ENCODE assay signal across 9 cellular contexts in the genomic region with DNA sequence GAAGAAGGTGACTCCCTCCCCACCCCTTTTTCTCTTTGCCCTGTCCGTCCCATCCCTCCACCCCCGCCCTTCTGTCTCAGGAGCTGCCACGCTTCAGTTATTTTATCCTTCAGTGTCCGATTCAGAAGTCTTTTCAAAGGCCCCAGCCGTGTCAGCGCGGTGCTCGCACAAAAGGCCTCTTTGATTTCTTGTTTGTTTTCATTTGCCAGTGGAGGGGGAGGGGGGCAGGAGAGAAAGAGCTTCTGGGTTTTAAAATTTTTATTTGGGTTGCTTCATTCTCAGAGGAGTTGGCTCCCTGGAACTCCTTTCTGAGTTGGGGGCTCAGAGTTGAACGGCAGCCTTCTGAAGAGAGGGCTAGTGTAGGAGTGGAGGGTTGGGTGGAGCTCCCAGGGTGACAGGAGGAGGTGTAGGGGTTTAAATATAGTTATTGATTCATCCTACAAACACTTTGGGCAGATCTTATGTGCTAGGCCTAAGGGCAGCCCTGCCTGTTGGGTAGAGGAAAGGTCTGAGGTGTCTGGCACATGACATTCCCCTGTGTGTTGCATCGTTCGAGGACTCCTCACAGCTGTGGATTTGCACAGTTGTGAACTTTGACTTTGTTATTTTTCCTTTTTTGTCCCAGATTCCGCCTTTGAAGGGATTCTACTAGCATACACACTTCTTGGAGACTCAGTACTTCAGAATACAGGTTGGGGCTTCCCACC. TPM values are rescaled to one million over a fixed set of nuclear protein-coding genes. Genes with fewer than 3 reads are reported as not detected.
A peak's percentile ranks its signal among the peaks of the same experiment; 100 is the strongest.
DNase-seq lines count a peak whose midpoint lies in the region; ATAC-seq, FAIRE-seq and TF ChIP-seq lines count a peak whose summit lies in the region.
"Had no signal": no experiment of that assay in that cellular context is flagged by ENCODE, and none has a peak within 500 bp of the region (broad histone marks: within the 10 kb centered on the region; RNA-seq: fewer than 3 reads in every experiment).

No MANE protein-coding gene starts in this region.

- intact Hi-C loops in kidney (cut with DNase I) = no loop called here

- H2AFZ ChIP-seq in ACC112 (ENCODE audit: low read length, unreplicated experiment) = no peak overlapping the region

- DNase-seq in NCI-H2107 treated with DMSO at 0.1 percent for 48 hours (lab: John Stamatoyannopoulos, UW; ENCODE audit: unreplicated experiment) (peak; percentile 59), SHP77 treated with DMSO at 0.1 percent for 48 hours (lab: John Stamatoyannopoulos, UW) (no peak), kidney (no peak)
- DNase-seq: BE2C had no signal

- no peak for TF ChIP-seq CTCF in kidney (IDR thresholded peaks at IDR 0.05; ENCODE audit: borderline replicate concordance, extremely low read depth, insufficient read depth)

- H3K36me3 ChIP-seq in ACC112 (ENCODE audit: insufficient read depth, low read length) (0 out of 2 replicates have a peak, but pooled peaks cover 2% of the 10 kb centered on the region), mucosa of stomach (ENCODE audit: control insufficient read depth, insufficient read depth, low read length) (no peaks in the 10 kb centered on the region), kidney (ENCODE audit: control insufficient read depth in 1 of 2, insufficient read depth in 2 of 2, low read length in 2 of 2) (peaks cover 0 to 2% of the 10 kb centered on the region in 2 donors)

- H3K27me3 ChIP-seq in ACC112 (ENCODE audit: insufficient read depth, low read length) (no peaks in the 10 kb centered on the region), mucosa of stomach (ENCODE audit: control insufficient read depth, insufficient read depth, low read length) (no peaks in the 10 kb centered on the region)
- H3K27me3 ChIP-seq: BE2C had no signal

- H3K4me3 ChIP-seq in ACC112 (ENCODE audit: low read depth, low read length) = no peak overlapping the region
- H3K4me3 ChIP-seq in mucosa of stomach (ENCODE audit: low read length) = no peak overlapping the region
- H3K4me3 ChIP-seq in kidney (ENCODE audit: low read length in 2 of 2) = no peak overlapping the region

- no peaks in the 10 kb centered on the region for H3K9me3 ChIP-seq in mucosa of stomach (ENCODE audit: control insufficient read depth, low read length)
- H3K9me3 ChIP-seq in kidney (ENCODE audit: control insufficient read depth in 1 of 2, low read length in 2 of 2) = no peaks in the 10 kb centered on the region
- H3K9me3 ChIP-seq: BE2C had no signal

- peak overlapping the region; percentile 31 for H3K9ac ChIP-seq in mucosa of stomach (ENCODE audit: low read length)
- H3K9ac ChIP-seq in kidney (ENCODE audit: low read length in 2 of 2) = no peak overlapping the region

- H3K27ac ChIP-seq in ACC112 (ENCODE audit: low read depth, low read length) = peak overlapping the region; percentile 50
- H3K27ac ChIP-seq in cingulate gyrus (ENCODE audit: low read depth, low read length) = peak overlapping the region; percentile 100
- no peak overlapping the region for H3K27ac ChIP-seq in kidney (ENCODE audit: low read depth in 2 of 2, low read length in 2 of 2)

- FAIRE-seq in kidney (lab: Jason Lieb, UNC) = no peak

- H3K79me2 ChIP-seq in ACC112 (ENCODE audit: control insufficient read depth, insufficient read depth, low read length, unreplicated experiment) = peaks cover 86% of the 10 kb centered on the region

- H3K4me1 ChIP-seq in ACC112 (ENCODE audit: control insufficient read depth, insufficient read depth, low read length, unreplicated experiment) (peaks cover 61% of the 10 kb centered on the region), mucosa of stomach (ENCODE audit: control insufficient read depth, insufficient read depth, low read length) (peaks cover 83% of the 10 kb centered on the region), kidney (ENCODE audit: control insufficient read depth in 1 of 2, insufficient read depth in 1 of 2, low read depth in 1 of 2, low read length in 2 of 2) (peaks cover 12 to 18% of the 10 kb centered on the region in 2 donors)

- no peak for ATAC-seq in GM19035 (IDR thresholded peaks at IDR 0.05; ENCODE audit: unreplicated experiment)
- no peak for ATAC-seq in HG03139 (IDR thresholded peaks at IDR 0.05; ENCODE audit: unreplicated experiment)

RNA-seq across cellular contexts. Expression of a gene that starts 36.8 kb away (rescaled TPM):
- total RNA-seq in kidney = 65.0 TPM
- 4.3 TPM for polyA plus RNA-seq in kidney (ENCODE audit: insufficient read depth, low read depth, low replicate concordance)

Comparison
In these comparisons a context has a peak if more than half of its experiments do, and no peak if none do; other contexts are left out.
1. H3K27ac ChIP-seq: peak in ACC112 (single experiment) and cingulate gyrus (single experiment); none in kidney (0 of 2).